Comparison of ENCODE assay signal across 8 cellular contexts in the genomic region with DNA sequence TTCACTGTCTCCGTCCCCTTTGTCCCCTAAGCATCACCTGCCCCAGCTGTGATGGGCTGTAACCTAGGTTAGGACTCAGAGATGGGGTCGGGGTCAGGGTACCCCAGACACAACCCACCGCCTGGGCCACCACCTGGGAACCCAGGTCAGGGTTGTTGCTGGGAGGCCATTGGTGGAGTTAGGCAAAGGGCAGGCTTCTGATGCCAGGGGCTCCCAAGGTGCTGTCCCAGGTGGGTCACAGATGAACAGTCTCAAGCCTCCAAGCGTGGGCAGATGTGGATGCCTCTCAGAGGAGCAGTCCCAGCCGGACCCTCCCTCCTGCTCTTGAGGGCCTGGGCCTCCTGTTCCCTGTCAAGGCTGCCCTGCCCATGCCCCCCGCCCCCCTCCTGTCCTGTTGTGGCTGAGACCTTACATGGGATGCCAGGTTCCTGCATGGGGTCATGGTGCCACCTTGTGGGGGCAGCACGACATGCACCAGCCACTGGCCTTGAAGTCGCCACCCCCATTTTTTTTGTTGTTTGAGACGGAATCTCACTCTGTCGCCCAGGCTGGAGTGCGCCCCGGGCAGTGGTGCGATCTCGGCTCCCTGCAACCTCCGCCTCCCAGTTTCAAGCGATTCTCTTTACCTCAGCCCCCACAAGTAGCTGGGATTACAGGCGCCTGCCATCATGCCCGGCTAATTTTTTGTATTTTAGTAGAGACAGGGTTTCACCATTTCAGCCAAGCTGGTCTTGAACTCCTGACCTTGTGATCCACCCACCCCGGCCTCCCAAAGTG. TPM values are rescaled to one million over a fixed set of nuclear protein-coding genes. Genes with fewer than 3 reads are reported as not detected.
DNase-seq lines count a peak whose midpoint lies in the region; ATAC-seq and TF ChIP-seq lines count a peak whose summit lies in the region.

No MANE protein-coding gene starts in this region.

- no peaks in the 10 kb centered on the region for H3K9me3 ChIP-seq in mesenchymal stem cell (ENCODE audit: control insufficient read depth, low read length)

- no peaks in the 10 kb centered on the region for H3K9me3 Mint-ChIP-seq in activated CD4-positive, alpha-beta T cell treated with anti-CD3 and anti-CD28 coated beads, Interleukin-2, amount 10 ng/mL, durations not matched to agents 24 days and 14 days

- H4K8ac ChIP-seq in mesenchymal stem cell (ENCODE audit: low read length) = no peak overlapping the region

- H2BK5ac ChIP-seq in mesenchymal stem cell (ENCODE audit: low read depth, low read length, poor library complexity, severe bottlenecking) = no peak overlapping the region

- no peak overlapping the region for H3K9ac ChIP-seq in mesenchymal stem cell (ENCODE audit: low read length)

- no peak overlapping the region for H3K4me2 ChIP-seq in mesenchymal stem cell (ENCODE audit: low read length, poor library complexity, severe bottlenecking)

- H3K27ac Mint-ChIP-seq in activated CD4-positive, alpha-beta T cell treated with anti-CD3 and anti-CD28 coated beads, Interleukin-2, amount 10 ng/mL, durations not matched to agents 24 days and 14 days = no peak overlapping the region

- H3K27me3 Mint-ChIP-seq in activated CD4-positive, alpha-beta T cell treated with anti-CD3 and anti-CD28 coated beads, Interleukin-2, amount 10 ng/mL, durations not matched to agents 24 days and 14 days = no peaks in the 10 kb centered on the region

- H3K23ac ChIP-seq in mesenchymal stem cell (ENCODE audit: low read length in 2 of 2) = no peak overlapping the region

- peaks cover 73 to 75% of the 10 kb centered on the region in 2 experiments for H3K36me3 ChIP-seq in mesenchymal stem cell (ENCODE audit: control insufficient read depth in 1 of 2, insufficient read depth in 2 of 2, low read depth in 1 of 2, low read length in 2 of 2)

- H4K91ac ChIP-seq in mesenchymal stem cell (ENCODE audit: low read length) = no peak overlapping the region

- TF ChIP-seq CTCF in GM12865 (IDR thresholded peaks at IDR 0.05; ENCODE audit: insufficient read depth, low read depth, low read length, missing control alignments) (peak; percentile 71), dorsolateral prefrontal cortex (IDR thresholded peaks at IDR 0.05 in 54 of 56, conservative IDR thresholded peaks at IDR 0.05 in 2 of 56; ENCODE audit: low read depth in 1 of 56, partially characterized antibody in 56 of 56) (peak in 54 of 56 donors; percentile 19 to 82 (median 66))

- H3K36me3 Mint-ChIP-seq in activated CD4-positive, alpha-beta T cell treated with anti-CD3 and anti-CD28 coated beads, Interleukin-2, amount 10 ng/mL, durations not matched to agents 24 days and 14 days (ENCODE audit: low read depth) = peaks cover 47% of the 10 kb centered on the region

- H3K79me1 ChIP-seq in mesenchymal stem cell (replicated peaks; ENCODE audit: low read length, poor library complexity, severe bottlenecking) = peaks cover 20% of the 10 kb centered on the region

- no peak overlapping the region for H2BK120ac ChIP-seq in mesenchymal stem cell (ENCODE audit: low read depth, low read length)

- H3K4me3 ChIP-seq in GM12865 (ENCODE audit: low read depth, low read length) (no peak overlapping the region), dorsolateral prefrontal cortex (no peak overlapping the region), mesenchymal stem cell (ENCODE audit: insufficient read depth in 1 of 2, low read depth in 1 of 2, low read length in 2 of 2) (no peak overlapping the region)

- no peak overlapping the region for H3K18ac ChIP-seq in mesenchymal stem cell (ENCODE audit: low read depth in 1 of 2, low read length in 2 of 2)

- H3K27me3 ChIP-seq in dorsolateral prefrontal cortex (no peaks in the 10 kb centered on the region), mesenchymal stem cell (ENCODE audit: control insufficient read depth in 1 of 2, insufficient read depth in 1 of 2, low read length in 2 of 2) (no peaks in the 10 kb centered on the region)

- no peak overlapping the region for H2BK15ac ChIP-seq in mesenchymal stem cell (ENCODE audit: low read depth, poor library complexity, severe bottlenecking)

- intact Hi-C loops in activated CD4-positive, alpha-beta T cell treated with anti-CD3 and anti-CD28 coated beads, Interleukin-2, amount 10 ng/mL, durations not matched to agents 24 days and 14 days (cut with micrococcal nuclease) = no loop called here
- intact Hi-C loops in dorsolateral prefrontal cortex (cut with DNase I) = loop anchor here in 1 of 2 donors (5.0 kb wide), 1 partner anchor 103 kb away; no protein-coding TSS in a partner anchor

- H3K4me1 ChIP-seq in mesenchymal stem cell (ENCODE audit: control insufficient read depth, insufficient read depth, low read depth, low read length) = peaks cover 33% of the 10 kb centered on the region

- H3K4ac ChIP-seq in mesenchymal stem cell (ENCODE audit: low read depth in 1 of 2, low read length in 2 of 2) = no peak overlapping the region

- H3K14ac ChIP-seq in mesenchymal stem cell (ENCODE audit: low read length in 2 of 2) = no peak overlapping the region

- peaks cover 10% of the 10 kb centered on the region for H3K4me1 Mint-ChIP-seq in activated CD4-positive, alpha-beta T cell treated with anti-CD3 and anti-CD28 coated beads, Interleukin-2, amount 10 ng/mL, durations not matched to agents 24 days and 14 days

- no peak overlapping the region for H3K4me3 Mint-ChIP-seq in activated CD4-positive, alpha-beta T cell treated with anti-CD3 and anti-CD28 coated beads, Interleukin-2, amount 10 ng/mL, durations not matched to agents 24 days and 14 days

- peak; percentile 79 for DNase-seq in GM12865 (ENCODE audit: low read depth)
- DNase-seq in NCI-H1105 (lab: John Stamatoyannopoulos, UW) = peak; percentile 39
- DNase-seq in activated CD4-positive, alpha-beta T cell treated with anti-CD3 and anti-CD28 coated beads, Interleukin-2, amount 10 ng/mL, durations not matched to agents 24 days and 14 days = peak; percentile 87
- DNase-seq in dorsolateral prefrontal cortex = peak in 8 of 10 donors; percentile 44 to 78 (median 70)
- DNase-seq in mesenchymal stem cell = peak; percentile 50
- peak; percentile 39 to 73 (median 62) for DNase-seq in stimulated activated naive CD4-positive, alpha-beta T cell (lab: John Stamatoyannopoulos, UW)
- no peak for DNase-seq in NCI-H2107 (lab: John Stamatoyannopoulos, UW)

- 88% methylated on average over 18 of the region's 19 CpGs for WGBS in mesenchymal stem cell

- peak overlapping the region in 52 of 59 donors; percentile 4 to 84 (median 59) for H3K27ac ChIP-seq in dorsolateral prefrontal cortex
- peak overlapping the region; percentile 6 for H3K27ac ChIP-seq in mesenchymal stem cell (ENCODE audit: low read length, poor library complexity, severe bottlenecking)

- no peak overlapping the region for H2BK12ac ChIP-seq in mesenchymal stem cell (ENCODE audit: low read length in 2 of 2)

- no peak overlapping the region for H2AK5ac ChIP-seq in mesenchymal stem cell (ENCODE audit: low read length, severe bottlenecking)

- no peak for ATAC-seq in HG03442 (IDR thresholded peaks at IDR 0.05; ENCODE audit: unreplicated experiment)

- H2AFZ ChIP-seq in mesenchymal stem cell (ENCODE audit: low read depth, low read length) = no peak overlapping the region

RNA-seq across cellular contexts. Expression of gene GATD1, which starts 12.1 kb away (rescaled TPM):
- 81.7 and 82.2 TPM in 2 replicates for total RNA-seq in activated CD4-positive, alpha-beta T cell treated with anti-CD3 and anti-CD28 coated beads, Interleukin-2, amount 10 ng/mL, durations not matched to agents 24 days and 14 days
- 100 to 1,000 TPM in 50 of 120 experiments, 10 to 100 TPM in 70; 70.3 to 151 (median 96.8) TPM for total RNA-seq in dorsolateral prefrontal cortex
- 50.4 TPM for polyA plus RNA-seq in mesenchymal stem cell (2013, experiment 1 of 2)
- polyA plus RNA-seq in mesenchymal stem cell (2013, experiment 2 of 2) = 43.7 TPM

RNA-seq across cellular contexts. Expression of gene TALDO1, which starts 17.9 kb away (rescaled TPM):
- total RNA-seq in activated CD4-positive, alpha-beta T cell treated with anti-CD3 and anti-CD28 coated beads, Interleukin-2, amount 10 ng/mL, durations not matched to agents 24 days and 14 days = 265 and 279 TPM in 2 replicates
- 100 to 1,000 TPM in 96 of 120 experiments, 10 to 100 TPM in 24; 58.9 to 258 (median 114) TPM for total RNA-seq in dorsolateral prefrontal cortex
- polyA plus RNA-seq in mesenchymal stem cell (2013, experiment 1 of 2) = 215 TPM
- polyA plus RNA-seq in mesenchymal stem cell (2013, experiment 2 of 2) = 211 TPM

RNA-seq across cellular contexts. Expression of gene CEND1, which starts 24.7 kb away (rescaled TPM):
- total RNA-seq in activated CD4-positive, alpha-beta T cell treated with anti-CD3 and anti-CD28 coated beads, Interleukin-2, amount 10 ng/mL, durations not matched to agents 24 days and 14 days = 3.8 and 4.2 TPM in 2 replicates
- 100 to 1,000 TPM in 118 of 120 experiments, 10 to 100 TPM in 2; 70.6 to 312 (median 201) TPM for total RNA-seq in dorsolateral prefrontal cortex
- 0.03 TPM for polyA plus RNA-seq in mesenchymal stem cell (2013, experiment 1 of 2)
- polyA plus RNA-seq in mesenchymal stem cell (2013, experiment 2 of 2) = 0.11 TPM

RNA-seq across cellular contexts. Expression of gene SLC25A22, which starts 32.9 kb away (rescaled TPM):
- total RNA-seq in activated CD4-positive, alpha-beta T cell treated with anti-CD3 and anti-CD28 coated beads, Interleukin-2, amount 10 ng/mL, durations not matched to agents 24 days and 14 days = 84.9 and 90.3 TPM in 2 replicates
- 100 to 1,000 TPM in 101 of 120 experiments, 10 to 100 TPM in 19; 48.1 to 186 (median 122) TPM for total RNA-seq in dorsolateral prefrontal cortex
- 11.7 TPM for polyA plus RNA-seq in mesenchymal stem cell (2013, experiment 1 of 2)
- polyA plus RNA-seq in mesenchymal stem cell (2013, experiment 2 of 2) = 10.9 TPM

RNA-seq across cellular contexts. Expression of gene PIDD1, which starts 39.8 kb away (rescaled TPM):
- 28.9 and 29.6 TPM in 2 replicates for total RNA-seq in activated CD4-positive, alpha-beta T cell treated with anti-CD3 and anti-CD28 coated beads, Interleukin-2, amount 10 ng/mL, durations not matched to agents 24 days and 14 days
- 10 to 100 TPM; 15.0 to 65.5 (median 27.2) TPM for total RNA-seq in dorsolateral prefrontal cortex
- polyA plus RNA-seq in mesenchymal stem cell (2013, experiment 1 of 2) = 8.3 TPM
- polyA plus RNA-seq in mesenchymal stem cell (2013, experiment 2 of 2) = 9.2 TPM

Comparison
In these comparisons a context has a peak if more than half of its experiments do, and no peak if none do; other contexts are left out.
1. RNA of gene CEND1, which starts 24.7 kb away (total RNA-seq): 70.6 to 312 TPM in dorsolateral prefrontal cortex; 3.8 to 4.2 TPM in activated CD4-positive, alpha-beta T cell treated with anti-CD3 and anti-CD28 coated beads, Interleukin-2, amount 10 ng/mL, durations not matched to agents 24 days and 14 days; every median in the first group is over 10 times any median in the second.